8 cellular contexts compared by ENCODE assay signal in genomic region chr17:68511671-68512246, GRCh38. TPM values are rescaled to one million over a fixed set of nuclear protein-coding genes. Genes with fewer than 3 reads are reported as not detected.
DNase-seq lines count a peak whose midpoint lies in the region; ATAC-seq and TF ChIP-seq lines count a peak whose summit lies in the region.

No MANE protein-coding gene starts in this region.

- H3K4me1 ChIP-seq in esophagus (ENCODE audit: control insufficient read depth in 2 of 2, insufficient read depth in 2 of 2, low read length in 1 of 2) (peaks cover 0 to 2% of the 10 kb centered on the region in 2 donors), muscle layer of colon (ENCODE audit: insufficient read depth, low read length) (peaks cover 15% of the 10 kb centered on the region)

- TF ChIP-seq POLR2A in GM19099 (IDR thresholded peaks at IDR 0.05; ENCODE audit: extremely low read depth, insufficient read length, low read depth) = peak; percentile 60

- ATAC-seq in HG03378 (IDR thresholded peaks at IDR 0.05; ENCODE audit: unreplicated experiment) = peak; percentile 22

- H3K9me3 ChIP-seq in esophagus (ENCODE audit: control insufficient read depth in 2 of 2, insufficient read depth in 1 of 2, low read depth in 1 of 2, low read length in 1 of 2) (no peaks in the 10 kb centered on the region), muscle layer of colon (ENCODE audit: low read length) (no peaks in the 10 kb centered on the region)

- peak overlapping the region; percentile 85 for H3K9ac ChIP-seq in muscle layer of colon (ENCODE audit: low read length)

- H3K4me3 ChIP-seq in esophagus (ENCODE audit: low read depth in 1 of 2, low read length in 2 of 2) = peak overlapping the region; percentile 87 to 97
- H3K4me3 ChIP-seq in muscle layer of colon (ENCODE audit: low read depth in 1 of 2, low read length in 2 of 2) = peak overlapping the region; percentile 95 to 97

- DNase-seq in CD1c-positive myeloid dendritic cell (ENCODE audit: extremely low spot score) (peak; percentile 60), NCI-H748 (lab: John Stamatoyannopoulos, UW; ENCODE audit: unreplicated experiment) (peak; percentile 92)
- peak; percentile 82 for DNase-seq in activated CD8-positive, alpha-beta memory T cell treated with anti-CD3 and anti-CD28 coated beads, Interleukin-2, amount 50 U/mL, for 48 hours
- peak; percentile 37 to 45 for DNase-seq in stimulated activated CD8-positive, alpha-beta memory T cell treated with anti-CD3 and anti-CD28 coated beads, Interleukin-7, amount 100 ng/mL, for 48 hours (ENCODE audit: extremely low read depth in 1 of 2, low read depth in 1 of 2)

- H3K36me3 ChIP-seq in esophagus (ENCODE audit: control insufficient read depth in 2 of 2, insufficient read depth in 2 of 2, low read length in 1 of 2) (peaks cover 0 to 3% of the 10 kb centered on the region in 2 donors), muscle layer of colon (ENCODE audit: insufficient read depth, low read length) (peaks cover 2% of the 10 kb centered on the region)

- H3K27ac ChIP-seq in esophagus (ENCODE audit: low read depth in 2 of 2, low read length in 1 of 2) (peak overlapping the region; percentile 95 to 98), muscle layer of colon (ENCODE audit: low read depth, low read length) (peak overlapping the region; percentile 98)

- WGBS in esophagus, 2 donors = 0 to 1% methylated on average over 42 to 49 of the region's 49 CpGs

- H3K27me3 ChIP-seq in esophagus (ENCODE audit: control insufficient read depth in 1 of 2, insufficient read depth in 2 of 2, low read length in 2 of 2) (no peaks in the 10 kb centered on the region), muscle layer of colon (ENCODE audit: control insufficient read depth in 1 of 2, insufficient read depth in 2 of 2, low read length in 2 of 2) (no peaks in the 10 kb centered on the region)

RNA-seq across cellular contexts. Expression of gene PRKAR1A, which starts 0.5 kb away (rescaled TPM):
- 10 to 100 TPM; 25.7 to 55.8 TPM for polyA plus RNA-seq in esophagus

RNA-seq across cellular contexts. Expression of gene WIPI1, which starts 54.5 kb away (rescaled TPM):
- 10 to 100 TPM; 10.8 to 22.4 TPM for polyA plus RNA-seq in esophagus

Comparison
In these comparisons a context has a peak if more than half of its experiments do, and no peak if none do; other contexts are left out.
1. Peak in every context shown above with its lines: DNase-seq, ATAC-seq, H3K4me3 ChIP-seq and H3K27ac ChIP-seq.
2. DNase-seq: peak in every context shown above with its lines; median percentile 92 in NCI-H748; 82 in activated CD8-positive, alpha-beta memory T cell treated with anti-CD3 and anti-CD28 coated beads, Interleukin-2, amount 50 U/mL, for 48 hours; 60 in CD1c-positive myeloid dendritic cell; 41 in stimulated activated CD8-positive, alpha-beta memory T cell treated with anti-CD3 and anti-CD28 coated beads, Interleukin-7, amount 100 ng/mL, for 48 hours.